In the genomic region with DNA sequence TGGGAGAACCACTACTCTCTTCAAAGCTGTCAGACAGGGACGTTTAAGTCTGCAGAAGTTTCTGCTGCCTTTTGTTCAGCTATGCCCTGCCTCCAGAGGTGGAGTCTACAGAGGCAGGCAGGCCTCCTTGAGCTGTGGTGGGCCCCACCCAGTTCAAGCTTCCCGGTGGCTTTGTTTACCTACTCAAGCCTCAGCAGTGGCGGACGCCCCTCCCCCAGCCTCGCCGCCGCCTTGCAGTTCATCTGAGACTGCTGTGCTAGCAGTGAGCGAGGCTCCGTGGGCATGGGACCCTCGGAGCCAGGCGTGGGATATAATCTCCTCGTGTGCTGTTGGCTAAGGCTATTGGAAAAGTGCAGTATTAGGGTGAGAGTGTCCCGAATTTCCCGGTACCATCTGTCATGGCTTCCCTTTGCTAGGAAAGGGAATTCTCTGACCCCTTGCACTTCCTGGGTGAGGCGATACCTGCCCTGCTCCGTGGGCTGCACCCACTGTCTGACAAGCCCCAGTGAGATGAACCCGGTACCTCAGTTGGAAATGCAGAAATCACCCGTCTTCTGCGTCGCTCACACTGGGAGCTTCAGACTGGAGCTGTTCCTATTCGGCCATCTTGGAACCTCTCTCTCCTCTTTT, we compare ENCODE assay signal across 10 cellular contexts. TPM values are rescaled to one million over a fixed set of nuclear protein-coding genes. Genes with fewer than 3 reads are reported as not detected.
"Had no signal": no experiment of that assay in that cellular context is flagged by ENCODE, and none has a peak within 500 bp of the region (broad histone marks: within the 10 kb centered on the region; RNA-seq: fewer than 3 reads in every experiment).

No MANE protein-coding gene starts in this region.

RNA-seq across cellular contexts. Expression of a gene that starts 12.7 kb away (rescaled TPM):
- total RNA-seq: activated CD4-positive, alpha-beta memory T cell treated with anti-CD3 and anti-CD28 coated beads for 36 hours; activated CD4-positive, alpha-beta T cell treated with anti-CD3 and anti-CD28 coated beads, Interleukin-2, amount 10 ng/mL, durations not matched to agents 24 days and 14 days; activated naive CD4-positive, alpha-beta T cell treated with anti-CD3 and anti-CD28 coated beads for 36 hours; activated T-helper 1 cell treated with anti-CD3 and anti-CD28 coated beads, Interleukin-12 subunit alpha, Interleukin-12 subunit beta, Interleukin-2, Interleukin-4 antibody, amounts not matched to agents 30 ng/mL and 10 ng/mL and 1 ng/mL, durations not matched to agents 14 hours and 24 hours and 36 hours; fibroblast of villous mesenchyme; left ventricle myocardium inferior; smooth muscle cell had no signal
- polyA plus RNA-seq: endothelial cell of umbilical vein, fibroblast of lung, mammary epithelial cell, smooth muscle cell had no signal
